ENCODE assay signal across 13 cellular contexts in genomic region chr20:51354769-51355319, GRCh38.
A peak's percentile ranks its signal among the peaks of the same experiment; 100 is the strongest.
DNase-seq lines count a peak whose midpoint lies in the region; ATAC-seq, FAIRE-seq and TF ChIP-seq lines count a peak whose summit lies in the region.
"Had no signal": no experiment of that assay in that cellular context is flagged by ENCODE, and none has a peak within 500 bp of the region (broad histone marks: within the 10 kb centered on the region; RNA-seq: fewer than 3 reads in every experiment).

No MANE protein-coding gene starts in this region.

- intact Hi-C loops in K562 (cut with micrococcal nuclease), result no loop called here
- intact Hi-C loops in CD14-positive monocyte (cut with micrococcal nuclease), result no loop called here

- in situ Hi-C loops in K562 (cut with MboI), result no loop called here

- H3K4me3 ChIP-seq in K562 (no peak overlapping the region), osteoblast (ENCODE audit: insufficient read depth, low read length) (peak overlapping the region; percentile 4)

- FAIRE-seq in K562 (lab: Jason Lieb, UNC), result no peak
- FAIRE-seq: endometrium had no signal

- no peaks in the 10 kb centered on the region for H3K4me1 Mint-ChIP-seq in CD14-positive monocyte

- 0 out of 4 replicates have a peak, but pooled peaks of 1 of the 2 experiments have one; percentile 6 for TF ChIP-seq RAD21 in K562 (CRISPR knock-in tag; conservative IDR thresholded peaks at IDR 0.05 in 1 of 2, IDR thresholded peaks at IDR 0.05 in 1 of 2)

- H3K4me2 ChIP-seq in K562 (ENCODE audit: insufficient read depth, low read length) (no peak overlapping the region), osteoblast (ENCODE audit: insufficient read depth, low read length) (peak overlapping the region; percentile 64)

- no peak overlapping the region for H3K27ac Mint-ChIP-seq in CD14-positive monocyte

- peaks cover 0 to 5% (median 4%) of the 10 kb centered on the region in 3 donors for H3K27me3 Mint-ChIP-seq in CD14-positive monocyte (ENCODE audit: low read depth in 3 of 3)

- CTCF ChIA-PET in K562 (lab: Yijun Ruan, JAX; ENCODE audit: low intra/inter-chr PET ratio), result no interaction called here

- no peak overlapping the region for H3K27ac ChIP-seq in K562 (ENCODE audit: extremely low read depth, low read depth, low read length)
- peak overlapping the region; percentile 99 for H3K27ac ChIP-seq in osteoblast (ENCODE audit: low read depth, low read length)
- H3K27ac ChIP-seq: VCaP had no signal

- no peak for TF ChIP-seq EP300 in K562 (IDR thresholded peaks at IDR 0.05; ENCODE audit: low read length)

- H3K36me3 Mint-ChIP-seq in CD14-positive monocyte, result no peaks in the 10 kb centered on the region

- ATAC-seq in K562 (peak; percentile 47), HG03460 (IDR thresholded peaks at IDR 0.05; ENCODE audit: unreplicated experiment) (no peak)

- DNase-seq in EL (peak; percentile 88), NCI-H2029 (lab: John Stamatoyannopoulos, UW) (peak; percentile 58), K562 (ENCODE audit: extremely low read depth in 1 of 4, low spot score in 3 of 4) (no peak), osteoblast (ENCODE audit: insufficient read length, low spot score, missing footprints) (peak; percentile 91), Ammon's horn (ENCODE audit: low spot score) (no peak), pons (ENCODE audit: low spot score) (no peak), CD14-positive monocyte (ENCODE audit: low spot score) (no peak)
- DNase-seq: activated naive CD4-positive, alpha-beta T cell treated with anti-CD3 and anti-CD28 coated beads, Interleukin-2, amount 50 U/mL, for 16 hours; H7; NCI-H1048 had no signal

- H2AFZ ChIP-seq in K562 (ENCODE audit: low read depth, low read length) (peak overlapping the region; percentile 44; the same call in 1 of the 2 replicates), osteoblast (ENCODE audit: low read length) (no peak overlapping the region)

- BruUV-seq in K562 (replicated peaks; lab: Mats Ljungman, UMichigan), result no TSS peak

- H3K4me1 ChIP-seq in K562 (replicated peaks in 1 of 2; ENCODE audit: control insufficient read depth in 2 of 2, insufficient read depth in 2 of 2, low read length in 2 of 2), result peaks cover 3 to 11% of the 10 kb centered on the region in 2 experiments; a peak in 3 of 5 replicates
- peaks cover 44% of the 10 kb centered on the region for H3K4me1 ChIP-seq in osteoblast (ENCODE audit: insufficient read depth, low read length)

- no peaks in the 10 kb centered on the region for H4K20me1 ChIP-seq in K562 (replicated peaks; ENCODE audit: control insufficient read depth, insufficient read depth, low read length)
- no peaks in the 10 kb centered on the region for H4K20me1 ChIP-seq in osteoblast (ENCODE audit: insufficient read depth, low read length)

- H3K36me3 ChIP-seq in K562 (ENCODE audit: control insufficient read depth, insufficient read depth, low read length) (no peaks in the 10 kb centered on the region), osteoblast (ENCODE audit: insufficient read depth, low read length) (no peaks in the 10 kb centered on the region)

- peaks cover 6% of the 10 kb centered on the region for H3K9me1 ChIP-seq in K562 (ENCODE audit: control insufficient read depth, insufficient read depth, low read length)

- peaks cover 0 to 9% of the 10 kb centered on the region in 2 experiments; a peak in 4 of 5 replicates for H3K27me3 ChIP-seq in K562 (ENCODE audit: control insufficient read depth in 2 of 2, insufficient read depth in 2 of 2, low read length in 2 of 2)
- no peaks in the 10 kb centered on the region for H3K27me3 ChIP-seq in osteoblast (ENCODE audit: insufficient read depth, low read length)

- no peak overlapping the region for H3K9ac ChIP-seq in K562 (ENCODE audit: insufficient read depth in 1 of 2, low read depth in 2 of 2, low read length in 2 of 2)

- H3K9me3 Mint-ChIP-seq in CD14-positive monocyte, result peaks cover 0 to 1% (median 0%) of the 10 kb centered on the region in 7 donors

- POLR2A ChIA-PET in K562 (lab: Yijun Ruan, JAX), result interaction anchor here (0.5 to 1.6 kb wide), 2 partner anchors 16 to 63 kb away, joined by 4 read pairs; no protein-coding TSS in a partner anchor

- H3K79me2 ChIP-seq in K562 (ENCODE audit: control insufficient read depth, insufficient read depth, low read length) (no peaks in the 10 kb centered on the region), osteoblast (ENCODE audit: insufficient read depth, low read length) (no peaks in the 10 kb centered on the region)

- no peak for TF ChIP-seq POLR2A in K562 (conservative IDR thresholded peaks at IDR 0.05)

- H3K9me3 ChIP-seq in K562 (replicated peaks; ENCODE audit: control insufficient read depth, insufficient read depth, low read depth, low read length), result no peaks in the 10 kb centered on the region
- H3K9me3 ChIP-seq in osteoblast (ENCODE audit: low read depth, low read length), result no peaks in the 10 kb centered on the region

- WGBS in K562 (ENCODE audit: insufficient coverage, low coverage, missing lambda C conversion rate), result 31% methylated on average over 7 of the region's 7 CpGs

- TF ChIP-seq CTCF in K562 (IDR thresholded peaks at IDR 0.05 in 2 of 3, conservative IDR thresholded peaks at IDR 0.05 in 1 of 3; ENCODE audit: insufficient read depth in 2 of 3, low read depth in 1 of 3, low read length in 3 of 3), result no peak
- no peak for TF ChIP-seq CTCF in osteoblast (IDR thresholded peaks at IDR 0.05; ENCODE audit: extremely low read depth, low read depth, low read length)
- TF ChIP-seq CTCF in CD14-positive monocyte (IDR thresholded peaks at IDR 0.05), result no peak

- no peak overlapping the region for H3K4me3 Mint-ChIP-seq in CD14-positive monocyte

TF ChIP-seq in K562, 482 proteins besides CTCF, POLR2A, EP300 and RAD21 (continues in another document):
- TF ChIP-seq PRMT5 (CRISPR knock-in tag; IDR thresholded peaks at IDR 0.05) (no peak), TCFL5 (CRISPR knock-in tag; conservative IDR thresholded peaks at IDR 0.05) (no peak), ZNF407 (IDR thresholded peaks at IDR 0.05; ENCODE audit: low read depth) (no peak), NRF1 (conservative IDR thresholded peaks at IDR 0.05 in 1 of 2, IDR thresholded peaks at IDR 0.05 in 1 of 2) (no peak), SMC3 (conservative IDR thresholded peaks at IDR 0.05; ENCODE audit: insufficient read depth, low read depth, low read length) (no peak), MEIS2 (IDR thresholded peaks at IDR 0.05; ENCODE audit: partially characterized antibody) (peak; percentile 69), ZFP30 (CRISPR knock-in tag; IDR thresholded peaks at IDR 0.05; ENCODE audit: borderline replicate concordance) (no peak), RHOXF2B (CRISPR knock-in tag; conservative IDR thresholded peaks at IDR 0.05) (no peak), STAG1 (CRISPR knock-in tag; IDR thresholded peaks at IDR 0.05; ENCODE audit: borderline replicate concordance) (no peak), JUN (IDR thresholded peaks at IDR 0.05; ENCODE audit: borderline replicate concordance, low read depth, low read length) (peak; percentile 59; the same call in 1 of the 2 replicates), JUN (CRISPR knock-in tag; IDR thresholded peaks at IDR 0.05; ENCODE audit: borderline replicate concordance) (no peak), PURB (CRISPR knock-in tag; IDR thresholded peaks at IDR 0.05; ENCODE audit: low read depth) (no peak)

Comparison
In these comparisons a context has a peak if more than half of its experiments do, and no peak if none do; other contexts are left out.
1. DNase-seq: peak in EL (single experiment), NCI-H2029 (single experiment) and osteoblast (single experiment); none in K562 (0 of 4), Ammon's horn (single experiment), pons (single experiment) and CD14-positive monocyte (single experiment).